In the genomic region with DNA sequence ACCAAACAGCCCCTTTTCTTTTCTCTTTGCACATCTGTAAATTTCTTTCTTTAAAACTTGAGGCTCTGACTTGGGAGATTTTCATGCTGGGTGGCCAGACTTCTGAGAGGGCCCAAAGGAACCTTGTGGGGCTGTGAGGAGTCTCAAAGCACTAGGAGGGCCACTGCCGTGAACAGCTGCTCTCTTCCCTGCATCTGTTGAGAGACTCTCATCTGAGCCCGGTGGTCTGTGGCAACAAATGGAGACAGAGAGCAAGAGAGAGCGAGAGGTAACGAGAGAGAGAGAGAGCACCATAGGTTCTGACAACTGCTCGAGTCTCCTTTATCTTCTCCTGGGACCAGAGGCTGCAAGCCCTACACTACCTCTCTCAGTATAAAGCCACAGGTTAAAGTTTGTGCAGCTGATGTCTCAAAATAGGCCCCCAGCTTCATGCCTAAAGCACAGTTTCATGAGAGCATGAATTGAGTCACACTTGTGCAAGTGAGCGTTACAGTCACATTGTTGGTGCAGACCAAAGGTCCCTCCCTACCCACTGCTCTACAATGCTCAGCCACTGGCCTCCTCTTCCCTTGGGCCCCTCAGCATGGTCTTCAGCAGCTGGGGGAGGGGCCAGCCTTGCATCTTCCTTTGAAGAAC, we compare ENCODE assay signal across 15 cellular contexts.
DNase-seq lines count a peak whose midpoint lies in the region; ATAC-seq and TF ChIP-seq lines count a peak whose summit lies in the region.
"Had no signal": no experiment of that assay in that cellular context is flagged by ENCODE, and none has a peak within 500 bp of the region (broad histone marks: within the 10 kb centered on the region; RNA-seq: fewer than 3 reads in every experiment).

No MANE protein-coding gene starts in this region.

- H4K20me1 ChIP-seq in hepatocyte (ENCODE audit: insufficient read depth, poor library complexity, severe bottlenecking): no peaks in the 10 kb centered on the region

- TF ChIP-seq CTCF in hepatocyte (IDR thresholded peaks at IDR 0.05; ENCODE audit: poor library complexity): no peak

- H3K4me1 Mint-ChIP-seq in stimulated activated memory B cell treated with anti-CD40 and anti-IgM and Interleukin-4, amounts not matched to agents 10 μg/mL and 1 μg/mL and 100 μg/mL, for 72 hours: peaks cover 12% of the 10 kb centered on the region
- H3K4me1 Mint-ChIP-seq in naive thymus-derived CD4-positive, alpha-beta T cell: no peaks in the 10 kb centered on the region

- H3K27ac ChIP-seq in hepatocyte: peak overlapping the region; percentile 68
- H3K27ac ChIP-seq in naive thymus-derived CD4-positive, alpha-beta T cell (ENCODE audit: low read depth, low read length): no peak overlapping the region
- H3K27ac ChIP-seq: 22Rv1, neutrophil, spleen had no signal

- H3K4me2 ChIP-seq in hepatocyte: peak overlapping the region; percentile 69

- DNase-seq in DMS 273 (lab: John Stamatoyannopoulos, UW; ENCODE audit: unreplicated experiment) (peak; percentile 18), DMS 273 treated with DMSO at 0.1 percent for 48 hours (lab: John Stamatoyannopoulos, UW) (no peak), hepatocyte (ENCODE audit: low spot score) (no peak)
- no peak for DNase-seq in naive thymus-derived CD4-positive, alpha-beta T cell
- DNase-seq: CD8-positive, alpha-beta T cell; left cardiac atrium; spleen; SW 1271 had no signal

- H3K9me2 ChIP-seq in hepatocyte (replicated peaks; ENCODE audit: insufficient read depth): no peaks in the 10 kb centered on the region

- peaks cover 13% of the 10 kb centered on the region for H3K4me1 ChIP-seq in hepatocyte (ENCODE audit: insufficient read depth)
- no peaks in the 10 kb centered on the region for H3K4me1 ChIP-seq in naive thymus-derived CD4-positive, alpha-beta T cell (ENCODE audit: control insufficient read depth in 2 of 2, insufficient read depth in 2 of 2, low read length in 2 of 2)

- 82% methylated on average over 6 of the region's 6 CpGs for WGBS in hepatocyte (ENCODE audit: low lambda C conversion rate, missing lambda C conversion rate)

- H3K36me3 Mint-ChIP-seq in stimulated activated memory B cell treated with anti-CD40 and anti-IgM and Interleukin-4, amounts not matched to agents 10 μg/mL and 1 μg/mL and 100 μg/mL, for 72 hours: no peaks in the 10 kb centered on the region
- H3K36me3 Mint-ChIP-seq in naive thymus-derived CD4-positive, alpha-beta T cell: no peaks in the 10 kb centered on the region
- H3K36me3 Mint-ChIP-seq: CD8-positive, alpha-beta T cell had no signal

- H3K4me3 ChIP-seq in hepatocyte: no peak overlapping the region
- H3K4me3 ChIP-seq in naive thymus-derived CD4-positive, alpha-beta T cell (ENCODE audit: low read length): no peak overlapping the region
- H3K4me3 ChIP-seq: spleen had no signal

- H3K27me3 Mint-ChIP-seq in stimulated activated memory B cell treated with anti-CD40 and anti-IgM and Interleukin-4, amounts not matched to agents 10 μg/mL and 1 μg/mL and 100 μg/mL, for 72 hours: no peaks in the 10 kb centered on the region
- H3K27me3 Mint-ChIP-seq in naive thymus-derived CD4-positive, alpha-beta T cell: peaks cover under 1 to 11% (median under 1%) of the 10 kb centered on the region in 5 donors

- intact Hi-C loops in naive thymus-derived CD4-positive, alpha-beta T cell (cut with micrococcal nuclease): loop anchor here in 1 of 2 donors (10.0 kb wide), 1 partner anchor 239 kb away; no protein-coding TSS in a partner anchor

- no peaks in the 10 kb centered on the region for H3K79me2 ChIP-seq in hepatocyte

- H3K36me3 ChIP-seq in hepatocyte (replicated peaks; ENCODE audit: insufficient read depth, low read depth): no peaks in the 10 kb centered on the region
- H3K36me3 ChIP-seq in naive thymus-derived CD4-positive, alpha-beta T cell (ENCODE audit: control insufficient read depth in 2 of 3, insufficient read depth in 3 of 3, low read length in 3 of 3): no peaks in the 10 kb centered on the region
- H3K36me3 ChIP-seq: heart left ventricle, neutrophil, spleen had no signal

- peak; percentile 48 for ATAC-seq in HG03175 (IDR thresholded peaks at IDR 0.05; ENCODE audit: unreplicated experiment)
- ATAC-seq in stimulated activated memory B cell treated with anti-CD40 and anti-IgM and Interleukin-4, amounts not matched to agents 10 μg/mL and 1 μg/mL and 100 μg/mL, for 72 hours: peak; percentile 65
- ATAC-seq in GM19455 (IDR thresholded peaks at IDR 0.05; ENCODE audit: unreplicated experiment): no peak
- ATAC-seq in HG03139 (IDR thresholded peaks at IDR 0.05; ENCODE audit: unreplicated experiment): no peak
- no peak for ATAC-seq in naive thymus-derived CD4-positive, alpha-beta T cell
- ATAC-seq: CD8-positive, alpha-beta T cell had no signal

- CTCF ChIA-PET in naive thymus-derived CD4-positive, alpha-beta T cell (lab: Charles Lee): interaction anchor here (0.7 to 6.9 kb wide), 5 partner anchors 258 to 1514 kb away, joined by 3 to 59 read pairs (median 6); no protein-coding TSS in a partner anchor

- H3K9me3 ChIP-seq in hepatocyte (ENCODE audit: low read depth): no peaks in the 10 kb centered on the region
- no peaks in the 10 kb centered on the region for H3K9me3 ChIP-seq in naive thymus-derived CD4-positive, alpha-beta T cell (ENCODE audit: control insufficient read depth in 2 of 3, low read length in 3 of 3)
- H3K9me3 ChIP-seq: heart left ventricle, neutrophil, spleen had no signal

- peak overlapping the region; percentile 17 for H2AFZ ChIP-seq in hepatocyte

- POLR2A ChIA-PET in naive thymus-derived CD4-positive, alpha-beta T cell (lab: Charles Lee): no interaction called here

- H3K4me3 Mint-ChIP-seq in stimulated activated memory B cell treated with anti-CD40 and anti-IgM and Interleukin-4, amounts not matched to agents 10 μg/mL and 1 μg/mL and 100 μg/mL, for 72 hours: no peak overlapping the region
- no peak overlapping the region for H3K4me3 Mint-ChIP-seq in naive thymus-derived CD4-positive, alpha-beta T cell
- H3K4me3 Mint-ChIP-seq: CD8-positive, alpha-beta T cell had no signal

- no peak overlapping the region for H3K27ac Mint-ChIP-seq in stimulated activated memory B cell treated with anti-CD40 and anti-IgM and Interleukin-4, amounts not matched to agents 10 μg/mL and 1 μg/mL and 100 μg/mL, for 72 hours
- no peak overlapping the region for H3K27ac Mint-ChIP-seq in naive thymus-derived CD4-positive, alpha-beta T cell
- H3K27ac Mint-ChIP-seq: CD8-positive, alpha-beta T cell had no signal

- no peaks in the 10 kb centered on the region for H3K27me3 ChIP-seq in hepatocyte
- H3K27me3 ChIP-seq in naive thymus-derived CD4-positive, alpha-beta T cell (ENCODE audit: control insufficient read depth in 2 of 2, insufficient read depth in 2 of 2, low read length in 2 of 2): no peaks in the 10 kb centered on the region
- H3K27me3 ChIP-seq: heart left ventricle had no signal

- no peaks in the 10 kb centered on the region for H3K9me3 Mint-ChIP-seq in stimulated activated memory B cell treated with anti-CD40 and anti-IgM and Interleukin-4, amounts not matched to agents 10 μg/mL and 1 μg/mL and 100 μg/mL, for 72 hours
- no peaks in the 10 kb centered on the region for H3K9me3 Mint-ChIP-seq in naive thymus-derived CD4-positive, alpha-beta T cell
- H3K9me3 Mint-ChIP-seq: CD8-positive, alpha-beta T cell had no signal

Comparison
In these comparisons a context has a peak if more than half of its experiments do, and no peak if none do; other contexts are left out.
1. ATAC-seq: peak in HG03175 (single experiment) and stimulated activated memory B cell treated with anti-CD40 and anti-IgM and Interleukin-4, amounts not matched to agents 10 μg/mL and 1 μg/mL and 100 μg/mL, for 72 hours (single experiment); none in GM19455 (single experiment), HG03139 (single experiment) and naive thymus-derived CD4-positive, alpha-beta T cell (single experiment).